ENCODE assay signal across 8 cellular contexts in genomic region chr10:13528875-13529713, GRCh38. TPM values are rescaled to one million over a fixed set of nuclear protein-coding genes. Genes with fewer than 3 reads are reported as not detected.
DNase-seq lines count a peak whose midpoint lies in the region; ATAC-seq and TF ChIP-seq lines count a peak whose summit lies in the region.

Gene BEND7 (minus strand): TSS chr10:13529014. CDS start chr10:13528533, 481 bp downstream.

- peaks cover 23% of the 10 kb centered on the region for H3F3A ChIP-seq in neural progenitor cell (ENCODE audit: low read depth)

- no peak for TF ChIP-seq POLR2A in gastroesophageal sphincter (IDR thresholded peaks at IDR 0.05)

- H3K9me3 ChIP-seq in AG04450 (ENCODE audit: control insufficient read depth, insufficient read depth, low read length) (no peaks in the 10 kb centered on the region), gastroesophageal sphincter (no peaks in the 10 kb centered on the region), neural progenitor cell (ENCODE audit: low read depth) (no peaks in the 10 kb centered on the region)

- peak within 1 kb of the TSS; percentile 96 for H3K4me2 ChIP-seq in neural progenitor cell

- peaks cover 51% of the 10 kb centered on the region for H3K27me3 Mint-ChIP-seq in activated CD8-positive, alpha-beta T cell treated with anti-CD3 and anti-CD28 coated beads for 36 hours
- H3K27me3 Mint-ChIP-seq in neural progenitor cell (ENCODE audit: insufficient read depth, low read depth): peaks cover 13% of the 10 kb centered on the region

- intact Hi-C loops in activated CD8-positive, alpha-beta T cell treated with anti-CD3 and anti-CD28 coated beads for 36 hours (cut with micrococcal nuclease): no loop called here

- DNase-seq in AG04450 (ENCODE audit: low read depth, low spot score) (no peak), GM19238 (ENCODE audit: insufficient read length, low spot score) (peak; percentile 30), neural progenitor cell (ENCODE audit: low spot score) (peak; percentile 73), UCSD-AML1 (lab: John Stamatoyannopoulos, UW; ENCODE audit: unreplicated experiment) (no peak)
- DNase-seq in activated CD8-positive, alpha-beta T cell treated with anti-CD3 and anti-CD28 coated beads for 36 hours: peak; percentile 15

- POLR2A ChIA-PET in AG04450 (lab: Yijun Ruan, JAX): no interaction called here
- POLR2A ChIA-PET in activated CD8-positive, alpha-beta T cell treated with anti-CD3 and anti-CD28 coated beads for 36 hours (lab: Charles Lee): no interaction called here

- H3K27me3 ChIP-seq in AG04450 (ENCODE audit: control insufficient read depth, insufficient read depth, low read length) (peaks cover 21% of the 10 kb centered on the region), gastroesophageal sphincter (no peaks in the 10 kb centered on the region), neural progenitor cell (peaks cover 52% of the 10 kb centered on the region)

- H3K36me3 Mint-ChIP-seq in activated CD8-positive, alpha-beta T cell treated with anti-CD3 and anti-CD28 coated beads for 36 hours (ENCODE audit: low read depth): no peaks in the 10 kb centered on the region
- H3K36me3 Mint-ChIP-seq in neural progenitor cell: no peaks in the 10 kb centered on the region

- no peaks in the 10 kb centered on the region for H3K9me3 Mint-ChIP-seq in activated CD8-positive, alpha-beta T cell treated with anti-CD3 and anti-CD28 coated beads for 36 hours
- no peaks in the 10 kb centered on the region for H3K9me3 Mint-ChIP-seq in neural progenitor cell

- H3K4me1 Mint-ChIP-seq in activated CD8-positive, alpha-beta T cell treated with anti-CD3 and anti-CD28 coated beads for 36 hours (ENCODE audit: low read depth): peaks cover 3% of the 10 kb centered on the region
- H3K4me1 Mint-ChIP-seq in neural progenitor cell: peaks cover 15% of the 10 kb centered on the region

- no peak for TF ChIP-seq EP300 in gastroesophageal sphincter (IDR thresholded peaks at IDR 0.05)

- CTCF ChIA-PET in AG04450 (lab: Charles Lee): interaction anchor here (0.7 kb wide), 1 partner anchor 158 kb away, joined by 3 read pairs; no protein-coding TSS in a partner anchor
- CTCF ChIA-PET in activated CD8-positive, alpha-beta T cell treated with anti-CD3 and anti-CD28 coated beads for 36 hours (lab: Charles Lee): interaction anchor here (1.4 to 2.8 kb wide), 2 partner anchors 157 kb away, joined by 4 to 7 read pairs; no protein-coding TSS in a partner anchor

- H4K20me1 ChIP-seq in neural progenitor cell (ENCODE audit: low read depth): peaks cover 3% of the 10 kb centered on the region

- H3K4me3 ChIP-seq in AG04450 (ENCODE audit: low read depth, low read length): peak within 1 kb of the TSS; percentile 51
- peak within 1 kb of the TSS; percentile 62 to 72 for H3K4me3 ChIP-seq in gastroesophageal sphincter
- H3K4me3 ChIP-seq in neural progenitor cell: peak within 1 kb of the TSS; percentile 90

- H3K36me3 ChIP-seq in gastroesophageal sphincter (no peaks in the 10 kb centered on the region), neural progenitor cell (no peaks in the 10 kb centered on the region)

- TF ChIP-seq CTCF in AG04450 (IDR thresholded peaks at IDR 0.05; ENCODE audit: low read depth, low read length) (no peak), gastroesophageal sphincter (IDR thresholded peaks at IDR 0.05) (no peak), neural progenitor cell (IDR thresholded peaks at IDR 0.05) (no peak)
- no peak for TF ChIP-seq CTCF in activated CD8-positive, alpha-beta T cell treated with anti-CD3 and anti-CD28 coated beads for 36 hours (IDR thresholded peaks at IDR 0.05)

- no peak within 1 kb of the TSS for H3K27ac Mint-ChIP-seq in activated CD8-positive, alpha-beta T cell treated with anti-CD3 and anti-CD28 coated beads for 36 hours
- peak within 1 kb of the TSS; percentile 85 for H3K27ac Mint-ChIP-seq in neural progenitor cell

- peak within 1 kb of the TSS; percentile 90 for H2AFZ ChIP-seq in neural progenitor cell (replicated peaks)

- no peaks in the 10 kb centered on the region for H3K79me2 ChIP-seq in neural progenitor cell (ENCODE audit: low read depth)

- 22% methylated on average over 3 of the region's 98 CpGs; no CpG with 5 or more reads in 1 of the 2 donors for WGBS in gastroesophageal sphincter (ENCODE audit: low coverage in 1 of 2), 2 donors

- peaks cover 0 to 27% (median 5%) of the 10 kb centered on the region in 3 donors for H3K4me1 ChIP-seq in gastroesophageal sphincter
- peaks cover 11% of the 10 kb centered on the region for H3K4me1 ChIP-seq in neural progenitor cell

- peak within 1 kb of the TSS; percentile 53 for H3K4me3 Mint-ChIP-seq in activated CD8-positive, alpha-beta T cell treated with anti-CD3 and anti-CD28 coated beads for 36 hours
- H3K4me3 Mint-ChIP-seq in neural progenitor cell: peak within 1 kb of the TSS; percentile 94

- peak within 1 kb of the TSS; percentile 40 for H3K9ac ChIP-seq in neural progenitor cell

- peak; percentile 77 for ATAC-seq in activated CD8-positive, alpha-beta T cell treated with anti-CD3 and anti-CD28 coated beads for 36 hours
- peak; percentile 83 for ATAC-seq in gastroesophageal sphincter
- ATAC-seq in GM18867 (IDR thresholded peaks at IDR 0.05; ENCODE audit: unreplicated experiment): no peak
- ATAC-seq in GM21360 (IDR thresholded peaks at IDR 0.05; ENCODE audit: unreplicated experiment): no peak

- H3K27ac ChIP-seq in AG04450 (ENCODE audit: low read depth, low read length) (no peak within 1 kb of the TSS), gastroesophageal sphincter (peak within 1 kb of the TSS; percentile 25 to 90 (median 88)), neural progenitor cell (no peak within 1 kb of the TSS)

RNA-seq across cellular contexts. Expression of gene BEND7, which starts in this region (rescaled TPM):
- 2.1 TPM in 2 replicates for polyA plus RNA-seq in AG04450 (2011; rRNA removed)
- 1.1 and 1.2 TPM in 2 replicates for polyA minus RNA-seq in AG04450 (2011; rRNA and poly(A)+ RNA removed)
- total RNA-seq in activated CD8-positive, alpha-beta T cell treated with anti-CD3 and anti-CD28 coated beads for 36 hours: not detected
- total RNA-seq in gastroesophageal sphincter (10 to 100 TPM; 18.4 to 25.9 (median 22.5) TPM), neural progenitor cell (ENCODE audit: low replicate concordance) (7.5 and 9.1 TPM in 2 replicates)

Comparison
In these comparisons a context has a peak if more than half of its experiments do, and no peak if none do; other contexts are left out.
1. Peak in DNase-seq and ATAC-seq in activated CD8-positive, alpha-beta T cell treated with anti-CD3 and anti-CD28 coated beads for 36 hours; RNA of the gene not detected or under 1 TPM.
2. DNase-seq: peak in GM19238 (single experiment) and neural progenitor cell (single experiment); none in AG04450 (single experiment) and UCSD-AML1 (single experiment).
3. H3K27ac ChIP-seq: peak in gastroesophageal sphincter (4 of 4); none in AG04450 (single experiment) and neural progenitor cell (single experiment).
4. Peak in every context shown above with its lines, with median percentiles within 50 percentile points of each other: H3K4me3 ChIP-seq.